ENCODE assay signal across 30 cellular contexts in the genomic region with DNA sequence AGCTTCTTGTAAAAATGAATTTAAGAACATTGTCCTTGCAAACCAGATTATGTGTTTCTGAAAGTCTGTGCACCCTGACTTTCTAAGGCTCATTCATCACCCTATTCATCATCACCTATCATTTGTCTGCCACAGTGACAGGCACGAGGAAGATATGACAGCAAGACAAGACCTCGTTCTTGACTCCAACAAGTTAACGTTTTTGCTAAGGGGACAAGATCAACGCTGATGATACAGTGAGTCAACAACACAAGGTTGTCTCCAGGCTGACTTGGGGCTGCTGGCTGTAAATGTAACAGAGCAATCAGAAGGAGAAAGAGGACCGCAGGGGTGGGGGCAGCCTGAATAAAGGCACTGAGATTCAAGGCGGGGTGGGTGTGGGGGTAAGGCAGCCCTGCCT.
A peak's percentile ranks its signal among the peaks of the same experiment; 100 is the strongest.
DNase-seq lines count a peak whose midpoint lies in the region; ATAC-seq, FAIRE-seq and TF ChIP-seq lines count a peak whose summit lies in the region.
"Had no signal": no experiment of that assay in that cellular context is flagged by ENCODE, and none has a peak within 500 bp of the region (broad histone marks: within the 10 kb centered on the region; RNA-seq: fewer than 3 reads in every experiment).

No MANE protein-coding gene starts in this region.

- H3K4me3 ChIP-seq in HepG2 (replicated peaks in 1 of 3; ENCODE audit: insufficient read depth in 1 of 3, low read depth in 2 of 3, low read length in 3 of 3) (no peak overlapping the region), right lobe of liver (no peak overlapping the region), epithelial cell of esophagus (ENCODE audit: low read length) (no peak overlapping the region), osteoblast (ENCODE audit: insufficient read depth, low read length) (no peak overlapping the region), lower lobe of right lung (no peak overlapping the region), OCI-LY7 (ENCODE audit: low read depth, low read length, poor library complexity, severe bottlenecking) (no peak overlapping the region)
- no peak overlapping the region for H3K4me3 ChIP-seq in naive thymus-derived CD4-positive, alpha-beta T cell (ENCODE audit: low read length)
- H3K4me3 ChIP-seq: SJSA1 had no signal

- no peak overlapping the region for H3K4me2 ChIP-seq in HepG2 (ENCODE audit: low read depth, low read length)
- H3K4me2 ChIP-seq in osteoblast (ENCODE audit: insufficient read depth, low read length) = no peak overlapping the region
- no peak overlapping the region for H3K4me2 ChIP-seq in OCI-LY7 (ENCODE audit: low read length)

- in situ Hi-C loops in HepG2 (cut with HindIII; ENCODE audit: extremely low pct_ligation_motif_present, low pct_unique_long_range_greater_than_20kb) = no loop called here

- no peak for ATAC-seq in HepG2
- no peak for ATAC-seq in right lobe of liver
- no peak for ATAC-seq in naive thymus-derived CD4-positive, alpha-beta T cell
- no peak for ATAC-seq in lower lobe of right lung
- ATAC-seq: HCT116 had no signal

- CTCF ChIA-PET in HepG2 (lab: Yijun Ruan, JAX; ENCODE audit: low intra/inter-chr PET ratio, low total read pairs) (no interaction called here), OCI-LY7 (lab: Charles Lee; ENCODE audit: unreplicated experiment) (no interaction called here)
- CTCF ChIA-PET in naive thymus-derived CD4-positive, alpha-beta T cell (lab: Charles Lee) = no interaction called here

- 77% methylated on average over 6 of the region's 6 CpGs for WGBS in HepG2 (ENCODE audit: low lambda C conversion rate)
- WGBS in right lobe of liver (ENCODE audit: insufficient coverage, low coverage, low lambda C conversion rate, missing lambda C conversion rate) = 63% methylated on average over 6 of the region's 6 CpGs

- no peaks in the 10 kb centered on the region for H3K27me3 Mint-ChIP-seq in naive thymus-derived CD4-positive, alpha-beta T cell
- H3K27me3 Mint-ChIP-seq: CD8-positive, alpha-beta memory T cell had no signal

- TF ChIP-seq CTCF in HepG2 (CRISPR knock-in tag; IDR thresholded peaks at IDR 0.05) = no peak
- TF ChIP-seq CTCF in right lobe of liver (IDR thresholded peaks at IDR 0.05) = no peak
- no peak for TF ChIP-seq CTCF in epithelial cell of esophagus (IDR thresholded peaks at IDR 0.05; ENCODE audit: insufficient read depth, low read depth, low read length, missing control alignments)
- no peak for TF ChIP-seq CTCF in osteoblast (IDR thresholded peaks at IDR 0.05; ENCODE audit: extremely low read depth, low read depth, low read length)
- no peak for TF ChIP-seq CTCF in lower lobe of right lung (IDR thresholded peaks at IDR 0.05)
- TF ChIP-seq CTCF in OCI-LY7 (conservative IDR thresholded peaks at IDR 0.05; ENCODE audit: low read length) = no peak

- peaks cover 0 to 9% (median 0%) of the 10 kb centered on the region in 5 donors for H3K36me3 Mint-ChIP-seq in naive thymus-derived CD4-positive, alpha-beta T cell
- H3K36me3 Mint-ChIP-seq: CD14-positive monocyte; CD8-positive, alpha-beta memory T cell had no signal

- FAIRE-seq in HepG2 (lab: Jason Lieb, UNC) = peak; percentile 12
- FAIRE-seq: GM12891, GM19239 had no signal

- no peaks in the 10 kb centered on the region for H3K79me2 ChIP-seq in HepG2 (ENCODE audit: insufficient read depth, low read length)
- no peaks in the 10 kb centered on the region for H3K79me2 ChIP-seq in osteoblast (ENCODE audit: insufficient read depth, low read length)
- H3K79me2 ChIP-seq in OCI-LY7 (ENCODE audit: insufficient read depth, low read depth, low read length) = no peaks in the 10 kb centered on the region

- no peak for TF ChIP-seq POLR2A in HepG2 (IDR thresholded peaks at IDR 0.05; ENCODE audit: insufficient read depth in 1 of 2, low read depth in 2 of 2, low read length in 2 of 2)
- no peak for TF ChIP-seq POLR2A in right lobe of liver (IDR thresholded peaks at IDR 0.05)

- BruUV-seq in HepG2 (replicated peaks; lab: Mats Ljungman, UMichigan) = no TSS peak
- no TSS peak for BruUV-seq in OCI-LY7 (replicated peaks; lab: Mats Ljungman, UMichigan)

- TF ChIP-seq RAD21 in HepG2 (CRISPR knock-in tag; IDR thresholded peaks at IDR 0.05) = no peak

- H3K27ac Mint-ChIP-seq in naive thymus-derived CD4-positive, alpha-beta T cell = no peak overlapping the region
- H3K27ac Mint-ChIP-seq: CD14-positive monocyte had no signal

- no peaks in the 10 kb centered on the region for H3K9me3 ChIP-seq in HepG2 (ENCODE audit: low read length)
- no peaks in the 10 kb centered on the region for H3K9me3 ChIP-seq in right lobe of liver
- H3K9me3 ChIP-seq in osteoblast (ENCODE audit: low read depth, low read length) = no peaks in the 10 kb centered on the region
- H3K9me3 ChIP-seq in naive thymus-derived CD4-positive, alpha-beta T cell (ENCODE audit: control insufficient read depth in 2 of 3, low read length in 3 of 3) = no peaks in the 10 kb centered on the region
- H3K9me3 ChIP-seq in lower lobe of right lung = no peaks in the 10 kb centered on the region
- H3K9me3 ChIP-seq in OCI-LY7 (ENCODE audit: low read length) = no peaks in the 10 kb centered on the region
- H3K9me3 ChIP-seq: BE2C, SJSA1 had no signal

- peaks cover 24% of the 10 kb centered on the region for H3K4me1 ChIP-seq in HepG2 (ENCODE audit: insufficient read depth, low read length)
- no peaks in the 10 kb centered on the region for H3K4me1 ChIP-seq in right lobe of liver
- H3K4me1 ChIP-seq in osteoblast (ENCODE audit: insufficient read depth, low read length) = peaks cover 22% of the 10 kb centered on the region
- H3K4me1 ChIP-seq in naive thymus-derived CD4-positive, alpha-beta T cell (ENCODE audit: control insufficient read depth in 2 of 2, insufficient read depth in 2 of 2, low read length in 2 of 2) = no peaks in the 10 kb centered on the region
- no peaks in the 10 kb centered on the region for H3K4me1 ChIP-seq in lower lobe of right lung
- H3K4me1 ChIP-seq in OCI-LY7 (ENCODE audit: insufficient read depth, low read length, poor library complexity, severe bottlenecking) = no peaks in the 10 kb centered on the region

- H3K9ac ChIP-seq in HepG2 (ENCODE audit: insufficient read depth, low read depth, low read length) = no peak overlapping the region

- no peaks in the 10 kb centered on the region for H3K9me3 Mint-ChIP-seq in naive thymus-derived CD4-positive, alpha-beta T cell
- H3K9me3 Mint-ChIP-seq: CD14-positive monocyte; CD8-positive, alpha-beta memory T cell had no signal

- intact Hi-C loops in HepG2 (cut with micrococcal nuclease; ENCODE audit: unreplicated experiment) = no loop called here
- intact Hi-C loops in right lobe of liver (cut with DNase I) = no loop called here
- intact Hi-C loops in naive thymus-derived CD4-positive, alpha-beta T cell (cut with micrococcal nuclease) = no loop called here
- intact Hi-C loops in lower lobe of right lung (cut with DNase I) = no loop called here
- intact Hi-C loops in OCI-LY7 (cut with micrococcal nuclease; ENCODE audit: unreplicated experiment) = no loop called here

- DNase-seq in HepG2 (ENCODE audit: low spot score) = no peak
- DNase-seq in right lobe of liver = no peak
- DNase-seq in epithelial cell of esophagus (ENCODE audit: low read depth) = peak; percentile 11
- peak; percentile 55 for DNase-seq in osteoblast (ENCODE audit: insufficient read length, low spot score, missing footprints)
- DNase-seq in naive thymus-derived CD4-positive, alpha-beta T cell = no peak
- no peak for DNase-seq in stimulated activated naive CD4-positive, alpha-beta T cell treated with Interleukin-2 at 50 U/mL for 16 hours (lab: John Stamatoyannopoulos, UW)
- DNase-seq in lower lobe of right lung = no peak
- no peak for DNase-seq in OCI-LY7 (ENCODE audit: low spot score)
- DNase-seq: 8988T; ACHN; BE2C; CD8-positive, alpha-beta memory T cell; DMS79 treated with DMSO at 0.1 percent for 48 hours; GF-D8; KBM-7; MV-4-11; NCI-H1105; NCI-H1436 treated with DMSO at 0.1 percent for 48 hours; NCI-H187 treated with DMSO at 0.1 percent for 48 hours; NCI-H2171 treated with DMSO at 0.1 percent for 48 hours; NCI-H345; NCI-H748 treated with DMSO at 0.1 percent for 48 hours; NK-92 treated with Interleukin-12 subunit alpha and Interleukin-12 subunit beta, amount 100 ng/mL, for 24 hours; Right ventricle myocardium superior; RPMI8226 had no signal

- no peak overlapping the region for H3K27ac ChIP-seq in HepG2 (ENCODE audit: extremely low read length, insufficient read depth, low read length)
- H3K27ac ChIP-seq in right lobe of liver = no peak overlapping the region
- no peak overlapping the region for H3K27ac ChIP-seq in osteoblast (ENCODE audit: low read depth, low read length)
- H3K27ac ChIP-seq in naive thymus-derived CD4-positive, alpha-beta T cell (ENCODE audit: low read depth, low read length) = no peak overlapping the region
- H3K27ac ChIP-seq in lower lobe of right lung = no peak overlapping the region
- H3K27ac ChIP-seq in OCI-LY7 (ENCODE audit: low read depth, low read length, poor library complexity, severe bottlenecking) = no peak overlapping the region
- H3K27ac ChIP-seq: SJSA1 had no signal

- POLR2A ChIA-PET in HepG2 (lab: Yijun Ruan, JAX) = no interaction called here
- POLR2A ChIA-PET in naive thymus-derived CD4-positive, alpha-beta T cell (lab: Charles Lee) = no interaction called here
- POLR2A ChIA-PET in OCI-LY7 (lab: Charles Lee) = interaction anchor here (0.6 to 1.1 kb wide), 2 partner anchors 93 to 305 kb away, joined by 3 read pairs; no protein-coding TSS in a partner anchor

- TF ChIP-seq EP300 in HepG2 (IDR thresholded peaks at IDR 0.05; ENCODE audit: low read depth in 2 of 2, low read length in 2 of 2) (no peak), HepG2 (CRISPR knock-in tag; IDR thresholded peaks at IDR 0.05; ENCODE audit: borderline replicate concordance) (no peak)

- H3K27me3 ChIP-seq in HepG2 (ENCODE audit: control insufficient read depth in 1 of 2, insufficient read depth in 2 of 2, low read length in 2 of 2) (no peaks in the 10 kb centered on the region), right lobe of liver (no peaks in the 10 kb centered on the region), osteoblast (ENCODE audit: insufficient read depth, low read length) (no peaks in the 10 kb centered on the region), lower lobe of right lung (ENCODE audit: low read depth) (no peaks in the 10 kb centered on the region)
- H3K27me3 ChIP-seq in naive thymus-derived CD4-positive, alpha-beta T cell (ENCODE audit: control insufficient read depth in 2 of 2, insufficient read depth in 2 of 2, low read length in 2 of 2) = no peaks in the 10 kb centered on the region
- H3K27me3 ChIP-seq: BE2C, SJSA1 had no signal

- H2AFZ ChIP-seq in HepG2 (ENCODE audit: low read length) = no peak overlapping the region
- no peak overlapping the region for H2AFZ ChIP-seq in osteoblast (ENCODE audit: low read length)
- H2AFZ ChIP-seq in OCI-LY7 (ENCODE audit: low read length) = no peak overlapping the region

- peaks cover 0 to 11% of the 10 kb centered on the region in 2 experiments; a peak in 3 of 5 replicates for H3K36me3 ChIP-seq in HepG2 (replicated peaks in 1 of 2; ENCODE audit: control insufficient read depth in 1 of 2, insufficient read depth in 2 of 2, low read length in 2 of 2)
- H3K36me3 ChIP-seq in right lobe of liver = no peaks in the 10 kb centered on the region
- H3K36me3 ChIP-seq in osteoblast (ENCODE audit: insufficient read depth, low read length) = no peaks in the 10 kb centered on the region
- no peaks in the 10 kb centered on the region for H3K36me3 ChIP-seq in naive thymus-derived CD4-positive, alpha-beta T cell (ENCODE audit: control insufficient read depth in 2 of 3, insufficient read depth in 3 of 3, low read length in 3 of 3)
- no peaks in the 10 kb centered on the region for H3K36me3 ChIP-seq in lower lobe of right lung
- H3K36me3 ChIP-seq in OCI-LY7 (ENCODE audit: insufficient read depth, low read length) = no peaks in the 10 kb centered on the region
- H3K36me3 ChIP-seq: BE2C, SJSA1 had no signal

- peaks cover 0 to 4% (median 0%) of the 10 kb centered on the region in 7 donors for H3K4me1 Mint-ChIP-seq in naive thymus-derived CD4-positive, alpha-beta T cell

- H4K20me1 ChIP-seq in HepG2 (ENCODE audit: insufficient read depth, low read length) = peaks cover 8% of the 10 kb centered on the region; the same call in 1 of the 2 replicates
- H4K20me1 ChIP-seq in osteoblast (ENCODE audit: insufficient read depth, low read length) = no peaks in the 10 kb centered on the region
- H4K20me1 ChIP-seq in OCI-LY7 (ENCODE audit: insufficient read depth, low read length) = no peaks in the 10 kb centered on the region

- H3K4me3 Mint-ChIP-seq in naive thymus-derived CD4-positive, alpha-beta T cell = no peak overlapping the region
- H3K4me3 Mint-ChIP-seq: CD14-positive monocyte; CD8-positive, alpha-beta memory T cell had no signal

- H3K9me2 ChIP-seq in OCI-LY7 (ENCODE audit: insufficient read depth, low read length) = no peaks in the 10 kb centered on the region

Comparison
In these comparisons a context has a peak if more than half of its experiments do, and no peak if none do; other contexts are left out.
1. DNase-seq: peak in epithelial cell of esophagus (single experiment) and osteoblast (single experiment); none in HepG2 (single experiment), right lobe of liver (0 of 3), naive thymus-derived CD4-positive, alpha-beta T cell (0 of 9), stimulated activated naive CD4-positive, alpha-beta T cell treated with Interleukin-2 at 50 U/mL for 16 hours (single experiment), lower lobe of right lung (single experiment) and OCI-LY7 (single experiment).